Comparison of ENCODE assay signal across 18 cellular contexts in the genomic region with DNA sequence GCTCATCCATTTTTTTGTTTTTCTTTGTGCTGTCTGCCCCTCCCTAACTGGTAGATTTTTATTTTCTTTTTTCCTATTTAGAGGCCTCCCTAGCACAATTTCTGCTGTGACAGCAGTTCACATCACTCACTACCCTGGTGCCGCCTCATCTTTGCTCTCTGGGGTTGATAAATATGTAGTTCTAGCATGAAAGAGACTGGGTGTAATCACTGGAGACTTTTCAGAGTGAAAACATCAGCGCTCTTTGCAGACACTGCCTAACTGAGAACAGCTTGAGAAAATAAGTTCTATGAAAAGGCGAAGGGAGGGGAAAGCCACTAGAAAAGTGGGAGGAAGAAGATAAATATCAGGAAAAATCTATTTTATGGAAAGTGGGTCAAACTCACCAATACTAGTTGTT.
"Had no signal": no experiment of that assay in that cellular context is flagged by ENCODE, and none has a peak within 500 bp of the region (broad histone marks: within the 10 kb centered on the region; RNA-seq: fewer than 3 reads in every experiment).

No MANE protein-coding gene starts in this region.

- H3K9me3 Mint-ChIP-seq: activated CD4-positive, alpha-beta T cell treated with anti-CD3 and anti-CD28 coated beads, Interleukin-2, amount 10 ng/mL, durations not matched to agents 24 days and 14 days; dendritic cell treated with granulocyte-macrophage colony-stimulating factor and Interleukin-4, amounts not matched to agents 40 ng/mL and 50 ng/mL, for 4 days; memory B cell had no signal

- H3K27ac ChIP-seq: brain microvascular endothelial cell, hepatocyte, left ventricle myocardium inferior, tibial artery had no signal

- H3K27ac Mint-ChIP-seq: activated CD4-positive, alpha-beta T cell treated with anti-CD3 and anti-CD28 coated beads, Interleukin-2, amount 10 ng/mL, durations not matched to agents 24 days and 14 days; activated CD8-positive, alpha-beta T cell treated with anti-CD3 and anti-CD28 coated beads, Interleukin-2, amount 10 ng/mL, durations not matched to agents 7 days and 5 days; activated naive CD8-positive, alpha-beta T cell treated with anti-CD3 and anti-CD28 coated beads for 36 hours; dendritic cell treated with granulocyte-macrophage colony-stimulating factor and Interleukin-4, amounts not matched to agents 40 ng/mL and 50 ng/mL, for 4 days; memory B cell; natural killer cell treated with Interleukin-12 subunit alpha and Interleukin-12 subunit beta and Interleukin-15 and Interleukin-18, amount 100 ng/mL, for 72 hours; stimulated activated naive B cell treated with anti-CD40 and anti-IgM and Interleukin-4, amounts not matched to agents 10 μg/mL and 1 μg/mL and 100 μg/mL, for 72 hours; T-helper 2 cell treated with Interferon-gamma antibody and Interleukin-4, amounts not matched to agents 5 μg/mL and 100 μg/mL, for 36 hours had no signal

- H3K27me3 ChIP-seq: brain microvascular endothelial cell, hepatocyte, tibial artery had no signal

- H3K79me2 ChIP-seq: hepatocyte had no signal

- ATAC-seq: activated CD8-positive, alpha-beta T cell treated with anti-CD3 and anti-CD28 coated beads, Interleukin-2, amount 10 ng/mL, durations not matched to agents 7 days and 5 days; natural killer cell treated with Interleukin-12 subunit alpha and Interleukin-12 subunit beta and Interleukin-15 and Interleukin-18, amount 100 ng/mL, for 72 hours; stimulated activated naive B cell treated with anti-CD40 and anti-IgM and Interleukin-4, amounts not matched to agents 10 μg/mL and 1 μg/mL and 100 μg/mL, for 72 hours had no signal

- DNase-seq: activated CD4-positive, alpha-beta T cell treated with anti-CD3 and anti-CD28 coated beads, Interleukin-2, amount 10 ng/mL, durations not matched to agents 24 days and 14 days; activated CD4-positive, CD25-positive, alpha-beta regulatory T cell; activated CD8-positive, alpha-beta memory T cell treated with anti-CD3 and anti-CD28 coated beads, Interleukin-2, amount 50 U/mL, for 4 hours; activated CD8-positive, alpha-beta T cell treated with anti-CD3 and anti-CD28 coated beads, Interleukin-2, amount 10 ng/mL, durations not matched to agents 7 days and 5 days; activated naive CD8-positive, alpha-beta T cell treated with anti-CD3 and anti-CD28 coated beads for 36 hours; brain microvascular endothelial cell; cerebellar nuclear complex; effector memory CD4-positive, alpha-beta T cell; kidney; left ventricle myocardium inferior; stimulated activated CD4-positive, alpha-beta T cell treated with anti-CD3 and anti-CD28 coated beads, Interleukin-2, amount 100 ng/mL, for 48 hours; stimulated activated naive B cell treated with anti-CD40 and anti-IgM and Interleukin-4, amounts not matched to agents 10 μg/mL and 1 μg/mL and 100 μg/mL, for 72 hours; tibial artery had no signal

- H3K4me3 Mint-ChIP-seq: activated CD4-positive, alpha-beta T cell treated with anti-CD3 and anti-CD28 coated beads, Interleukin-2, amount 10 ng/mL, durations not matched to agents 24 days and 14 days; activated CD8-positive, alpha-beta T cell treated with anti-CD3 and anti-CD28 coated beads, Interleukin-2, amount 10 ng/mL, durations not matched to agents 7 days and 5 days; activated naive CD8-positive, alpha-beta T cell treated with anti-CD3 and anti-CD28 coated beads for 36 hours; dendritic cell treated with granulocyte-macrophage colony-stimulating factor and Interleukin-4, amounts not matched to agents 40 ng/mL and 50 ng/mL, for 4 days; memory B cell; natural killer cell treated with Interleukin-12 subunit alpha and Interleukin-12 subunit beta and Interleukin-15 and Interleukin-18, amount 100 ng/mL, for 72 hours; stimulated activated naive B cell treated with anti-CD40 and anti-IgM and Interleukin-4, amounts not matched to agents 10 μg/mL and 1 μg/mL and 100 μg/mL, for 72 hours; T-helper 2 cell treated with Interferon-gamma antibody and Interleukin-4, amounts not matched to agents 5 μg/mL and 100 μg/mL, for 36 hours had no signal

- H3K4me1 ChIP-seq: left ventricle myocardium inferior, tibial artery had no signal

- H3K9me3 ChIP-seq: left ventricle myocardium inferior, tibial artery had no signal

- H3K4me1 Mint-ChIP-seq: activated CD4-positive, alpha-beta T cell treated with anti-CD3 and anti-CD28 coated beads, Interleukin-2, amount 10 ng/mL, durations not matched to agents 24 days and 14 days; activated naive CD8-positive, alpha-beta T cell treated with anti-CD3 and anti-CD28 coated beads for 36 hours; memory B cell; stimulated activated naive B cell treated with anti-CD40 and anti-IgM and Interleukin-4, amounts not matched to agents 10 μg/mL and 1 μg/mL and 100 μg/mL, for 72 hours had no signal

- H3K36me3 ChIP-seq: brain microvascular endothelial cell, left ventricle myocardium inferior, tibial artery had no signal

- H2AFZ ChIP-seq: hepatocyte had no signal

- H3K27me3 Mint-ChIP-seq: activated CD4-positive, alpha-beta T cell treated with anti-CD3 and anti-CD28 coated beads, Interleukin-2, amount 10 ng/mL, durations not matched to agents 24 days and 14 days; activated naive CD8-positive, alpha-beta T cell treated with anti-CD3 and anti-CD28 coated beads for 36 hours; dendritic cell treated with granulocyte-macrophage colony-stimulating factor and Interleukin-4, amounts not matched to agents 40 ng/mL and 50 ng/mL, for 4 days; natural killer cell treated with Interleukin-12 subunit alpha and Interleukin-12 subunit beta and Interleukin-15 and Interleukin-18, amount 100 ng/mL, for 72 hours; stimulated activated naive B cell treated with anti-CD40 and anti-IgM and Interleukin-4, amounts not matched to agents 10 μg/mL and 1 μg/mL and 100 μg/mL, for 72 hours had no signal

- H3K36me3 Mint-ChIP-seq: activated naive CD8-positive, alpha-beta T cell treated with anti-CD3 and anti-CD28 coated beads for 36 hours; memory B cell; natural killer cell treated with Interleukin-12 subunit alpha and Interleukin-12 subunit beta and Interleukin-15 and Interleukin-18, amount 100 ng/mL, for 72 hours; stimulated activated naive B cell treated with anti-CD40 and anti-IgM and Interleukin-4, amounts not matched to agents 10 μg/mL and 1 μg/mL and 100 μg/mL, for 72 hours had no signal

- H3K4me3 ChIP-seq: hepatocyte, left ventricle myocardium inferior, tibial artery had no signal

- H3K4me2 ChIP-seq: hepatocyte had no signal
